In genomic region chr14:51219473-51220448, GRCh38 we compare ENCODE assay signal across 8 cellular contexts. TPM values are rescaled to one million over a fixed set of nuclear protein-coding genes. Genes with fewer than 3 reads are reported as not detected.
A peak's percentile ranks its signal among the peaks of the same experiment; 100 is the strongest.
DNase-seq lines count a peak whose midpoint lies in the region; ATAC-seq, FAIRE-seq and TF ChIP-seq lines count a peak whose summit lies in the region.

No MANE protein-coding gene starts in this region.

- no peaks in the 10 kb centered on the region for H3K4me1 Mint-ChIP-seq in activated T-helper 17 cell treated with anti-CD3 and anti-CD28 coated beads, Interleukin-2, amount 50 U/mL, for 72 hours
- no peaks in the 10 kb centered on the region for H3K4me1 Mint-ChIP-seq in CD8-positive, alpha-beta T cell (ENCODE audit: low read depth)

- H3K4me2 ChIP-seq in K562 (ENCODE audit: insufficient read depth, low read length) (peak overlapping the region; percentile 34; the same call in 1 of the 2 replicates), mesendoderm (ENCODE audit: low read length) (no peak overlapping the region)

- no peak overlapping the region for H3K4me3 Mint-ChIP-seq in activated T-helper 17 cell treated with anti-CD3 and anti-CD28 coated beads, Interleukin-2, amount 50 U/mL, for 72 hours
- H3K4me3 Mint-ChIP-seq in CD8-positive, alpha-beta T cell: no peak overlapping the region

- H3K27ac Mint-ChIP-seq in activated T-helper 17 cell treated with anti-CD3 and anti-CD28 coated beads, Interleukin-2, amount 50 U/mL, for 72 hours: no peak overlapping the region
- H3K27ac Mint-ChIP-seq in CD8-positive, alpha-beta T cell: no peak overlapping the region

- peak; percentile 54 for ATAC-seq in K562
- no peak for ATAC-seq in activated T-helper 17 cell treated with anti-CD3 and anti-CD28 coated beads, Interleukin-2, amount 50 U/mL, for 72 hours (replicated peaks)
- ATAC-seq in CD8-positive, alpha-beta T cell: no peak

- no peaks in the 10 kb centered on the region for H3K79me1 ChIP-seq in mesendoderm (ENCODE audit: low read length)

- H3K4me1 ChIP-seq in K562 (replicated peaks in 1 of 2; ENCODE audit: control insufficient read depth in 2 of 2, insufficient read depth in 2 of 2, low read length in 2 of 2) (no peaks in the 10 kb centered on the region), mesendoderm (ENCODE audit: control insufficient read depth, low read depth, low read length) (no peaks in the 10 kb centered on the region)
- no peaks in the 10 kb centered on the region for H3K4me1 ChIP-seq in CD8-positive, alpha-beta T cell (ENCODE audit: insufficient read depth, low read length)

- no peak for TF ChIP-seq EP300 in K562 (IDR thresholded peaks at IDR 0.05; ENCODE audit: low read length)

- no peak overlapping the region for H4K8ac ChIP-seq in mesendoderm (ENCODE audit: low read depth, low read length)

- H3K27ac ChIP-seq in K562 (ENCODE audit: extremely low read depth, low read depth, low read length): no peak overlapping the region
- H3K27ac ChIP-seq in mesendoderm (ENCODE audit: low read depth, low read length): no peak overlapping the region
- H3K27ac ChIP-seq in CD8-positive, alpha-beta T cell (ENCODE audit: low read depth, low read length): no peak overlapping the region

- BruUV-seq in K562 (replicated peaks; lab: Mats Ljungman, UMichigan): no TSS peak

- H3K23ac ChIP-seq in mesendoderm (ENCODE audit: low read length): no peak overlapping the region

- H2BK15ac ChIP-seq in mesendoderm (replicated peaks; ENCODE audit: low read depth): no peak overlapping the region

- no peak overlapping the region for H2AK5ac ChIP-seq in mesendoderm (ENCODE audit: low read length)

- H2BK5ac ChIP-seq in mesendoderm (ENCODE audit: low read length): no peak overlapping the region

- no peak overlapping the region for H3K4ac ChIP-seq in mesendoderm (ENCODE audit: low read depth, low read length)

- in situ Hi-C loops in K562 (cut with MboI): no loop called here

- peaks cover 3% of the 10 kb centered on the region for H3K27me3 Mint-ChIP-seq in activated T-helper 17 cell treated with anti-CD3 and anti-CD28 coated beads, Interleukin-2, amount 50 U/mL, for 72 hours
- H3K27me3 Mint-ChIP-seq in CD8-positive, alpha-beta T cell (ENCODE audit: low read depth): no peaks in the 10 kb centered on the region

- TF ChIP-seq CTCF in K562 (IDR thresholded peaks at IDR 0.05 in 2 of 3, conservative IDR thresholded peaks at IDR 0.05 in 1 of 3; ENCODE audit: insufficient read depth in 2 of 3, low read depth in 1 of 3, low read length in 3 of 3): peak in 2 of 3 experiments; percentile 13 to 51; a peak in 3 of 6 replicates
- TF ChIP-seq CTCF in CD8-positive, alpha-beta T cell (IDR thresholded peaks at IDR 0.05): no peak

- H2BK120ac ChIP-seq in mesendoderm (ENCODE audit: low read depth, low read length): no peak overlapping the region

- peak; percentile 26 to 27; a peak in 3 of 4 replicates for TF ChIP-seq RAD21 in K562 (CRISPR knock-in tag; conservative IDR thresholded peaks at IDR 0.05 in 1 of 2, IDR thresholded peaks at IDR 0.05 in 1 of 2)

- H3K9me1 ChIP-seq in K562 (ENCODE audit: control insufficient read depth, insufficient read depth, low read length): no peaks in the 10 kb centered on the region

- no peak overlapping the region for H3K4me3 ChIP-seq in K562
- H3K4me3 ChIP-seq in mesendoderm (ENCODE audit: low read length): no peak overlapping the region
- H3K4me3 ChIP-seq in CD8-positive, alpha-beta T cell (ENCODE audit: low read depth, low read length): no peak overlapping the region

- H3K27me3 ChIP-seq in K562 (ENCODE audit: control insufficient read depth in 2 of 2, insufficient read depth in 2 of 2, low read length in 2 of 2) (no peaks in the 10 kb centered on the region), mesendoderm (ENCODE audit: insufficient read depth, low read length, poor library complexity) (no peaks in the 10 kb centered on the region)
- H3K27me3 ChIP-seq in CD8-positive, alpha-beta T cell (ENCODE audit: insufficient read depth, low read length): no peaks in the 10 kb centered on the region

- peak overlapping the region; percentile 69 for H2AFZ ChIP-seq in K562 (ENCODE audit: low read depth, low read length)

- no peak overlapping the region for H4K5ac ChIP-seq in mesendoderm (ENCODE audit: low read length)

- H3K79me2 ChIP-seq in K562 (ENCODE audit: control insufficient read depth, insufficient read depth, low read length): no peaks in the 10 kb centered on the region
- no peaks in the 10 kb centered on the region for H3K79me2 ChIP-seq in mesendoderm (ENCODE audit: control insufficient read depth, insufficient read depth, low read length)

- no peaks in the 10 kb centered on the region for H3K36me3 Mint-ChIP-seq in activated T-helper 17 cell treated with anti-CD3 and anti-CD28 coated beads, Interleukin-2, amount 50 U/mL, for 72 hours (ENCODE audit: low read depth)
- no peaks in the 10 kb centered on the region for H3K36me3 Mint-ChIP-seq in CD8-positive, alpha-beta T cell

- DNase-seq in GM03348 (ENCODE audit: low spot score) (peak; percentile 43), NCI-H1105 treated with DMSO at 0.1 percent for 48 hours (lab: John Stamatoyannopoulos, UW) (peak; percentile 59), K562 (ENCODE audit: extremely low read depth in 1 of 4, low spot score in 3 of 4) (peak in 2 of 4 experiments; percentile 7 to 22), mesendoderm (peak; percentile 36), cortex of kidney (lab: John Stamatoyannopoulos, UW) (no peak), GF-D8 (lab: John Stamatoyannopoulos, UW) (no peak)
- DNase-seq in CD8-positive, alpha-beta T cell: no peak

- POLR2A ChIA-PET in K562 (lab: Yijun Ruan, JAX): no interaction called here
- POLR2A ChIA-PET in CD8-positive, alpha-beta T cell (lab: Charles Lee): no interaction called here

- no peaks in the 10 kb centered on the region for H4K20me1 ChIP-seq in K562 (replicated peaks; ENCODE audit: control insufficient read depth, insufficient read depth, low read length)

- H3K36me3 ChIP-seq in K562 (ENCODE audit: control insufficient read depth, insufficient read depth, low read length): no peaks in the 10 kb centered on the region
- H3K36me3 ChIP-seq in mesendoderm (ENCODE audit: control insufficient read depth, insufficient read depth, low read length): no peaks in the 10 kb centered on the region
- no peaks in the 10 kb centered on the region for H3K36me3 ChIP-seq in CD8-positive, alpha-beta T cell (ENCODE audit: insufficient read depth, low read length)

- CTCF ChIA-PET in K562 (lab: Yijun Ruan, JAX; ENCODE audit: low intra/inter-chr PET ratio): no interaction called here
- CTCF ChIA-PET in CD8-positive, alpha-beta T cell (lab: Charles Lee): interaction anchor here (0.9 kb wide), 1 partner anchor 265 kb away, joined by 3 read pairs; no protein-coding TSS in a partner anchor

- no peak for FAIRE-seq in K562 (lab: Jason Lieb, UNC)

- H3K9me3 Mint-ChIP-seq in activated T-helper 17 cell treated with anti-CD3 and anti-CD28 coated beads, Interleukin-2, amount 50 U/mL, for 72 hours: peaks cover 4% of the 10 kb centered on the region
- H3K9me3 Mint-ChIP-seq in CD8-positive, alpha-beta T cell: no peaks in the 10 kb centered on the region

- H3K18ac ChIP-seq in mesendoderm (ENCODE audit: low read length): no peak overlapping the region

- no peak overlapping the region for H3K56ac ChIP-seq in mesendoderm (ENCODE audit: low read length)

- H3K9me3 ChIP-seq in K562 (replicated peaks; ENCODE audit: control insufficient read depth, insufficient read depth, low read depth, low read length): no peaks in the 10 kb centered on the region; the same call in 1 of the 2 replicates
- H3K9me3 ChIP-seq in CD8-positive, alpha-beta T cell (ENCODE audit: low read length): no peaks in the 10 kb centered on the region

- H3K9ac ChIP-seq in K562 (ENCODE audit: insufficient read depth in 1 of 2, low read depth in 2 of 2, low read length in 2 of 2) (no peak overlapping the region), mesendoderm (ENCODE audit: low read length) (no peak overlapping the region)

- no peak for TF ChIP-seq POLR2A in K562 (conservative IDR thresholded peaks at IDR 0.05)

- intact Hi-C loops in K562 (cut with micrococcal nuclease): loop anchor here (10.0 kb wide), 2 partner anchors 65 to 265 kb away; no protein-coding TSS in a partner anchor
- intact Hi-C loops in CD8-positive, alpha-beta T cell (cut with DNase I, micrococcal nuclease): no loop called here

- WGBS in K562 (ENCODE audit: insufficient coverage, low coverage, missing lambda C conversion rate): 1% methylated on average over 5 of the region's 7 CpGs
- WGBS in mesendoderm (ENCODE audit: extremely low coverage, insufficient coverage, low lambda C conversion rate): no CpG with 5 or more reads among the region's 7 CpGs

RNA-seq across cellular contexts. Expression of gene TMX1, which starts 20.3 kb away (rescaled TPM):
- total RNA-seq in K562 (2011; cell fraction: chromatin; rRNA removed; ENCODE audit: low replicate concordance): 22.8 and 67.0 TPM in 2 replicates
- 22.5 and 25.8 TPM in 2 replicates for total RNA-seq in K562 (2011; cell fraction: nucleolus; rRNA removed)
- 41.6 and 55.7 TPM in 2 replicates for total RNA-seq in K562 (2011; cell fraction: nucleoplasm; rRNA removed)
- total RNA-seq in K562 (2014; rRNA removed) (21.5 and 24.7 TPM in 2 replicates), K562 (2014; rRNA removed; fragmentation: Illumina TruSeq; extraction: Trizol) (45.1 and 53.7 TPM in 2 replicates), K562 (2015; rRNA removed; fragmentation: Illumina TruSeq; extraction: Trizol) (38.2 and 39.6 TPM in 2 replicates), K562 (2021) (34.7 and 38.9 TPM in 2 replicates)
- polyA plus RNA-seq in K562 (2011; rRNA removed) (18.5 and 28.4 TPM in 2 replicates), K562 (2014; fragmentation: Illumina TruSeq; extraction: Trizol) (28.0 and 28.9 TPM in 2 replicates), K562 (2014; fragmentation: Nextera tagmentation; extraction: Ambion mirVana) (100 to 1,000 TPM in 1 of 2 experiments, 10 to 100 TPM in 1; 77.3 to 101 TPM), K562 (2014; rRNA removed) (19.5 and 21.1 TPM in 2 replicates)
- 6.8 and 12.0 TPM in 2 replicates for polyA plus RNA-seq in K562 (2011; cell fraction: cytosol; rRNA removed)
- polyA plus RNA-seq in K562 (2011; cell fraction: nucleus; rRNA removed): 6.7 and 7.1 TPM in 2 replicates
- polyA plus RNA-seq in K562 (2012): 22.8 and 29.5 TPM in 2 replicates
- 29.7 and 31.8 TPM in 2 replicates for polyA minus RNA-seq in K562 (2011; rRNA and poly(A)+ RNA removed)
- polyA minus RNA-seq in K562 (2011; cell fraction: cytosol; rRNA and poly(A)+ RNA removed): 17.8 and 21.6 TPM in 2 replicates
- polyA minus RNA-seq in K562 (2011; cell fraction: nucleus; rRNA and poly(A)+ RNA removed): 16.3 and 34.8 TPM in 2 replicates
- polyA plus RNA-seq in mesendoderm (2013, experiment 1 of 2): 39.5 TPM
- polyA plus RNA-seq in mesendoderm (2013, experiment 2 of 2): 41.3 TPM
- total RNA-seq in activated T-helper 17 cell treated with anti-CD3 and anti-CD28 coated beads, Interleukin-2, amount 50 U/mL, for 72 hours: 10 to 100 TPM; 40.6 to 51.9 TPM
- total RNA-seq in CD8-positive, alpha-beta T cell: 10 to 100 TPM; 10.2 to 11.1 TPM

Comparison
In these comparisons a context has a peak if more than half of its experiments do, and no peak if none do; other contexts are left out.
1. DNase-seq: peak in GM03348 (single experiment), NCI-H1105 treated with DMSO at 0.1 percent for 48 hours (single experiment) and mesendoderm (single experiment); none in cortex of kidney (single experiment), GF-D8 (single experiment) and CD8-positive, alpha-beta T cell (0 of 7).